8 cellular contexts compared by ENCODE assay signal in the genomic region with DNA sequence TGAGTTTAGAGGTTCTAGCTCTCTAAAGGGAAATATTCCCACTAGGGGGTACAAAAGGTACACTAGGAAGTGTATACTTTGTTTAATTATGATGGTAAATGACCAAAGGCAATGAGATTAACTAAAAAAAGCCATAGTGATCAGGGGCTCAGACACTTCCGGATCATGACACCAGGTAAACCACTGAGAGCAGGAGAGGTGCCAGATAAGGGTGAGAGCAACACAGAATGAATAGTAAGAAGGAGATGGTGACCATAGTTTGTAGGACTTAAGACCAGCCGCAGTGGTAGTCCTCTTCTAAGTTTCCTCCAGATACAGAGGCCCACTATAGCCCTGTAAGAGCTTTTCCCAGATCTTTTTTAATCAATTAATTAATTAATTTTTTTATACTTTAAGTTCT. TPM values are rescaled to one million over a fixed set of nuclear protein-coding genes. Genes with fewer than 3 reads are reported as not detected.
"Had no signal": no experiment of that assay in that cellular context is flagged by ENCODE, and none has a peak within 500 bp of the region (broad histone marks: within the 10 kb centered on the region; RNA-seq: fewer than 3 reads in every experiment).

No MANE protein-coding gene starts in this region.

- FAIRE-seq: G401.6, GM12891, GM12892, GM18507, GM19239 had no signal

- DNase-seq: GDM1, GF-D8 had no signal

RNA-seq across cellular contexts. Expression of gene OR2J2, which starts 40.8 kb away (rescaled TPM):
- total RNA-seq: G401 had no signal
